ENCODE assay signal across 14 cellular contexts in the genomic region with DNA sequence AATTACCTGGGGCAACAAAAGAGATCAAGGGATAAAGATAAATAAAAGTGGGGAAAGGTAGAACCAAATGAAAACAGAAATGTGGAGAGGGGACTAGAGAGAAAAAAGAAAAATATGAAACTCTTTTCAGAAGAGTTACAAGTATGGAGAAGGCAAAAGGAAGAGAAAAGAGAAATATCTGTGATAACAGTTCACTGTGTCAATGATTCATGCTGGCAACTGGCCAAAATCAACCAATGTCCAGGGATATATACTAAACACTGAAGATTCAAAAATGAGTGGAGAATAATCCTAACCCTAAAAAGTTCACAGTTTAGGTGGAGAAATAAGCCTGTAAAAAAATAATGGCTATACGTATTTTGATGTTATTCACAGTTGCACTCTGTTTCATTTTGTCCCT.
DNase-seq lines count a peak whose midpoint lies in the region; ATAC-seq and TF ChIP-seq lines count a peak whose summit lies in the region.
"Had no signal": no experiment of that assay in that cellular context is flagged by ENCODE, and none has a peak within 500 bp of the region (broad histone marks: within the 10 kb centered on the region; RNA-seq: fewer than 3 reads in every experiment).

No MANE protein-coding gene starts in this region.

- ATAC-seq in HG03139 (IDR thresholded peaks at IDR 0.05; ENCODE audit: unreplicated experiment) (no peak), HG02870 (IDR thresholded peaks at IDR 0.05; ENCODE audit: unreplicated experiment) (no peak)
- ATAC-seq: activated CD4-positive, alpha-beta T cell treated with anti-CD3 and anti-CD28 coated beads for 36 hours had no signal

- TF ChIP-seq CTCF in BE2C (IDR thresholded peaks at IDR 0.05; ENCODE audit: low read depth, low read length) (no peak), VCaP (conservative IDR thresholded peaks at IDR 0.05) (no peak), hepatocyte (IDR thresholded peaks at IDR 0.05; ENCODE audit: poor library complexity) (no peak)

- H3K4me3 ChIP-seq in BE2C (ENCODE audit: low read depth, low read length) = no peak overlapping the region
- H3K4me3 ChIP-seq in hepatocyte = no peak overlapping the region
- H3K4me3 ChIP-seq in neuronal stem cell (ENCODE audit: low read length in 2 of 2) = no peak overlapping the region
- H3K4me3 ChIP-seq: SK-N-MC had no signal

- no peak overlapping the region for H3K14ac ChIP-seq in neuronal stem cell (ENCODE audit: low read length)

- H3K9me3 ChIP-seq in BE2C (no peaks in the 10 kb centered on the region), hepatocyte (ENCODE audit: low read depth) (no peaks in the 10 kb centered on the region), neuronal stem cell (replicated peaks in 1 of 2; ENCODE audit: control insufficient read depth in 2 of 2, insufficient read depth in 1 of 2, low read depth in 1 of 2, low read length in 2 of 2) (no peaks in the 10 kb centered on the region)

- peak overlapping the region; percentile 15; the same call in 1 of the 2 replicates for H3K27ac ChIP-seq in VCaP
- peak overlapping the region; percentile 46 for H3K27ac ChIP-seq in hepatocyte
- H3K27ac ChIP-seq in neuronal stem cell (replicated peaks; ENCODE audit: low read length) = no peak overlapping the region
- H3K27ac ChIP-seq: KMS-11, SK-N-MC had no signal

- H4K91ac ChIP-seq in neuronal stem cell (ENCODE audit: low read depth, low read length, poor library complexity) = no peak overlapping the region

- H2AFZ ChIP-seq in hepatocyte = no peak overlapping the region
- no peak overlapping the region for H2AFZ ChIP-seq in neuronal stem cell (ENCODE audit: low read length)

- H2AK5ac ChIP-seq in neuronal stem cell (ENCODE audit: low read depth, low read length) = no peak overlapping the region

- H3K4ac ChIP-seq in neuronal stem cell (ENCODE audit: low read length) = no peak overlapping the region

- no peaks in the 10 kb centered on the region for H3K27me3 ChIP-seq in BE2C
- H3K27me3 ChIP-seq in hepatocyte = no peaks in the 10 kb centered on the region
- no peaks in the 10 kb centered on the region for H3K27me3 ChIP-seq in neuronal stem cell (ENCODE audit: control insufficient read depth in 3 of 3, insufficient read depth in 3 of 3, low read depth in 1 of 3, low read length in 3 of 3)

- no peaks in the 10 kb centered on the region for H3K4me1 ChIP-seq in BE2C
- peaks cover 13% of the 10 kb centered on the region for H3K4me1 ChIP-seq in hepatocyte (ENCODE audit: insufficient read depth)
- H3K4me1 ChIP-seq in neuronal stem cell (ENCODE audit: control insufficient read depth in 2 of 2, insufficient read depth in 1 of 2, low read depth in 1 of 2, low read length in 2 of 2) = peaks cover 8 to 12% of the 10 kb centered on the region in 2 donors

- no peak overlapping the region for H3K23ac ChIP-seq in neuronal stem cell (ENCODE audit: low read depth, low read length, poor library complexity)

- H3K18ac ChIP-seq in neuronal stem cell (ENCODE audit: low read length) = no peak overlapping the region

- no peak overlapping the region for H4K8ac ChIP-seq in neuronal stem cell (ENCODE audit: low read depth, low read length)

- DNase-seq in BE2C = peak; percentile 10
- DNase-seq in HT-29 (ENCODE audit: low spot score) = peak; percentile 91
- peak; percentile 38 for DNase-seq in hepatocyte (ENCODE audit: low spot score)
- DNase-seq in neuronal stem cell (ENCODE audit: low spot score) = no peak
- no peak for DNase-seq in hypothalamus (lab: John Stamatoyannopoulos, UW)
- DNase-seq: activated CD4-positive, alpha-beta T cell treated with anti-CD3 and anti-CD28 coated beads for 36 hours; activated naive CD4-positive, alpha-beta T cell; NCI-H446 treated with DMSO at 0.1 percent for 48 hours; trophoblast cell had no signal

- H2BK12ac ChIP-seq in neuronal stem cell (ENCODE audit: low read length) = no peak overlapping the region

- H3K36me3 ChIP-seq in BE2C (no peaks in the 10 kb centered on the region), hepatocyte (replicated peaks; ENCODE audit: insufficient read depth, low read depth) (no peaks in the 10 kb centered on the region), neuronal stem cell (replicated peaks in 1 of 2; ENCODE audit: control insufficient read depth in 2 of 2, insufficient read depth in 2 of 2, low read length in 2 of 2) (no peaks in the 10 kb centered on the region)

- H2BK120ac ChIP-seq in neuronal stem cell (ENCODE audit: low read depth, low read length) = no peak overlapping the region

- no peaks in the 10 kb centered on the region for H3K79me1 ChIP-seq in neuronal stem cell (ENCODE audit: low read depth, low read length)

- no peak overlapping the region for H2BK15ac ChIP-seq in neuronal stem cell (ENCODE audit: low read length)

- WGBS in hepatocyte (ENCODE audit: low lambda C conversion rate, missing lambda C conversion rate) = 88% methylated on average over 1 of the region's 1 CpG
- no CpG with 5 or more reads among the region's 1 CpG for WGBS in neuronal stem cell (ENCODE audit: extremely low coverage in 2 of 2, insufficient read length in 2 of 2, insufficient replicate concordance in 1 of 2), 2 donors

- no peaks in the 10 kb centered on the region for H4K20me1 ChIP-seq in hepatocyte (ENCODE audit: insufficient read depth, poor library complexity, severe bottlenecking)

- no peaks in the 10 kb centered on the region for H3K79me2 ChIP-seq in hepatocyte

- H3K4me2 ChIP-seq in hepatocyte (no peak overlapping the region), neuronal stem cell (ENCODE audit: insufficient read depth, low read length, poor library complexity, severe bottlenecking) (no peak overlapping the region)
- H3K4me2 ChIP-seq: KMS-11 had no signal

- H3K9ac ChIP-seq in neuronal stem cell (ENCODE audit: low read depth, low read length, poor library complexity) = no peak overlapping the region
- H3K9ac ChIP-seq: KMS-11 had no signal

- H3K9me2 ChIP-seq in hepatocyte (replicated peaks; ENCODE audit: insufficient read depth) = no peaks in the 10 kb centered on the region

- no peak overlapping the region for H2BK5ac ChIP-seq in neuronal stem cell (ENCODE audit: low read length)

Comparison
In these comparisons a context has a peak if more than half of its experiments do, and no peak if none do; other contexts are left out.
1. DNase-seq: peak in BE2C (single experiment), HT-29 (single experiment) and hepatocyte (single experiment); none in neuronal stem cell (single experiment) and hypothalamus (0 of 51).